Comparison of ENCODE assay signal across 11 cellular contexts in genomic region chr10:3853016-3853415, GRCh38.
DNase-seq lines count a peak whose midpoint lies in the region; ATAC-seq and TF ChIP-seq lines count a peak whose summit lies in the region.
"Had no signal": no experiment of that assay in that cellular context is flagged by ENCODE, and none has a peak within 500 bp of the region (broad histone marks: within the 10 kb centered on the region; RNA-seq: fewer than 3 reads in every experiment).

No MANE protein-coding gene starts in this region.

- BruUV-seq in PC-3 (replicated peaks; lab: Mats Ljungman, UMichigan) = no TSS peak

- H3K4me2 ChIP-seq in PC-3 (ENCODE audit: low read length) (peak overlapping the region; percentile 19; the same call in 1 of the 2 replicates), trophoblast cell (ENCODE audit: low read length) (peak overlapping the region; percentile 1)

- peak overlapping the region; percentile 98 for H4K8ac ChIP-seq in trophoblast cell (ENCODE audit: low read depth, low read length)

- peak overlapping the region; percentile 100 for H4K91ac ChIP-seq in trophoblast cell (ENCODE audit: low read depth, low read length)

- H3K9me2 ChIP-seq in PC-3 (replicated peaks; ENCODE audit: low read length) = no peaks in the 10 kb centered on the region

- peak overlapping the region; percentile 100 for H2BK5ac ChIP-seq in trophoblast cell (ENCODE audit: low read depth, low read length, poor library complexity)

- no peaks in the 10 kb centered on the region for H3K9me3 Mint-ChIP-seq in effector memory CD8-positive, alpha-beta T cell

- H3K79me2 ChIP-seq in PC-3 (ENCODE audit: low read length) = no peaks in the 10 kb centered on the region
- peaks cover 4% of the 10 kb centered on the region for H3K79me2 ChIP-seq in trophoblast cell (ENCODE audit: control insufficient read depth, insufficient read depth, low read length, poor library complexity)

- H3K23ac ChIP-seq in trophoblast cell (ENCODE audit: low read length) = no peak overlapping the region

- no peaks in the 10 kb centered on the region for H4K20me1 ChIP-seq in PC-3 (ENCODE audit: low read length)

- peaks cover 7% of the 10 kb centered on the region for H3F3A ChIP-seq in PC-3 (ENCODE audit: low read length, unreplicated experiment)

- peak overlapping the region; percentile 54 for H3K9ac ChIP-seq in PC-3 (ENCODE audit: low read length)
- peak overlapping the region; percentile 28 for H3K9ac ChIP-seq in trophoblast cell (ENCODE audit: low read length)

- no CpG with 5 or more reads among the region's 10 CpGs for WGBS in trophoblast cell (ENCODE audit: extremely low coverage, insufficient coverage, insufficient read length)
- 82 to 94% methylated on average over 10 of the region's 10 CpGs for WGBS in testis, 2 donors

- H3K27ac Mint-ChIP-seq in effector memory CD8-positive, alpha-beta T cell = peak overlapping the region; percentile 91 to 99

- H3K4ac ChIP-seq in trophoblast cell (ENCODE audit: low read depth, low read length) = peak overlapping the region; percentile 98

- in situ Hi-C loops in G401 (cut with HindIII; ENCODE audit: low sequenced_read_pairs) = no loop called here

- H2AFZ ChIP-seq in PC-3 (ENCODE audit: low read length) (no peak overlapping the region), trophoblast cell (ENCODE audit: insufficient read depth, low read length, poor library complexity) (peak overlapping the region; percentile 69)

- H3K79me1 ChIP-seq in trophoblast cell (ENCODE audit: low read length) = peaks cover 20% of the 10 kb centered on the region

- H3K4me1 ChIP-seq in PC-3 (ENCODE audit: insufficient read depth, low read length) (peaks cover 49% of the 10 kb centered on the region), trophoblast cell (ENCODE audit: control insufficient read depth in 1 of 2, insufficient read depth in 2 of 2, low read length in 2 of 2) (peaks cover 8 to 22% of the 10 kb centered on the region in 2 experiments), testis (no peaks in the 10 kb centered on the region)

- POLR2A ChIA-PET in PC-3 (lab: Charles Lee; ENCODE audit: unreplicated experiment) = interaction anchor here (0.5 to 2.2 kb wide), 4 partner anchors 10 to 669 kb away, joined by 3 to 11 read pairs (median 4); partner anchors contain the start of gene KLF6

- peaks cover 20 to 32% of the 10 kb centered on the region in 2 donors for H3K4me1 Mint-ChIP-seq in effector memory CD8-positive, alpha-beta T cell (ENCODE audit: low read depth in 2 of 2)

- CTCF ChIA-PET in PC-3 (lab: Charles Lee) = interaction anchor here (0.6 kb wide), 1 partner anchor 36 kb away, joined by 3 read pairs; no protein-coding TSS in a partner anchor

- peak overlapping the region; percentile 100 for H2AK5ac ChIP-seq in trophoblast cell (ENCODE audit: low read length)

- H3K36me3 ChIP-seq in PC-3 (ENCODE audit: low read depth, low read length) (no peaks in the 10 kb centered on the region), trophoblast cell (ENCODE audit: control insufficient read depth in 1 of 2, insufficient read depth in 2 of 2, low read length in 2 of 2) (no peaks in the 10 kb centered on the region), testis (ENCODE audit: low read depth, missing control alignments) (no peaks in the 10 kb centered on the region)

- H3K18ac ChIP-seq in trophoblast cell (ENCODE audit: low read length) = peak overlapping the region; percentile 100

- intact Hi-C loops in PC-3 (cut with micrococcal nuclease) = loop anchor here (2.0 to 5.0 kb wide), 3 partner anchors 24 to 84 kb away; no protein-coding TSS in a partner anchor
- intact Hi-C loops in testis (cut with DNase I; ENCODE audit: low total_unique reads) = no loop called here

- H3K36me3 Mint-ChIP-seq in effector memory CD8-positive, alpha-beta T cell (ENCODE audit: insufficient read depth) = peaks cover 18% of the 10 kb centered on the region

- TF ChIP-seq CTCF in C4-2B (conservative IDR thresholded peaks at IDR 0.05) (no peak), PC-3 (conservative IDR thresholded peaks at IDR 0.05; ENCODE audit: low read depth, low read length) (no peak), testis (IDR thresholded peaks at IDR 0.05) (no peak)

- H3K27me3 ChIP-seq in PC-3 (ENCODE audit: low read length) (no peaks in the 10 kb centered on the region), trophoblast cell (ENCODE audit: insufficient read depth, low read length) (no peaks in the 10 kb centered on the region), testis (no peaks in the 10 kb centered on the region)

- H3K4me3 ChIP-seq in PC-3 (ENCODE audit: low read length) (no peak overlapping the region), trophoblast cell (ENCODE audit: low read depth, low read length) (no peak overlapping the region), testis (no peak overlapping the region)

- H3K27ac ChIP-seq in C4-2B = peak overlapping the region; percentile 87
- H3K27ac ChIP-seq in PC-3 (ENCODE audit: low read length) = peak overlapping the region; percentile 91
- peak overlapping the region; percentile 96 for H3K27ac ChIP-seq in trophoblast cell (ENCODE audit: low read depth, low read length)
- peak overlapping the region in 1 of 2 donors; percentile 37 for H3K27ac ChIP-seq in testis
- H3K27ac ChIP-seq: HL-60 had no signal

- peak overlapping the region; percentile 100 for H2BK12ac ChIP-seq in trophoblast cell (ENCODE audit: low read length)

- peak overlapping the region; percentile 100 for H3K14ac ChIP-seq in trophoblast cell (ENCODE audit: low read length)

- peak overlapping the region in 1 of 2 donors; percentile 46 for H3K4me3 Mint-ChIP-seq in effector memory CD8-positive, alpha-beta T cell

- peak overlapping the region; percentile 100 for H2BK120ac ChIP-seq in trophoblast cell (ENCODE audit: insufficient read depth, low read length, poor library complexity)

- H3K27me3 Mint-ChIP-seq in effector memory CD8-positive, alpha-beta T cell = no peaks in the 10 kb centered on the region

- peak overlapping the region; percentile 27 for H4K12ac ChIP-seq in trophoblast cell (ENCODE audit: low read depth, low read length)

- no peak for ATAC-seq in PC-3
- no peak for ATAC-seq in effector memory CD8-positive, alpha-beta T cell (replicated peaks)

- TF ChIP-seq POLR2A in testis (IDR thresholded peaks at IDR 0.05) = no peak

- DNase-seq in PC-3 (no peak), trophoblast cell (no peak), iPS-NIHi7 (ENCODE audit: extremely low spot score) (no peak), testis (no peak), G401 (ENCODE audit: low spot score) (no peak)
- DNase-seq in effector memory CD8-positive, alpha-beta T cell = no peak
- no peak for DNase-seq in stimulated activated naive CD4-positive, alpha-beta T cell treated with Interleukin-2 at 50 U/mL for 16 hours (lab: John Stamatoyannopoulos, UW)
- DNase-seq: DMS 273 treated with DMSO at 0.1 percent for 48 hours, NCI-H2029 treated with DMSO at 0.1 percent for 48 hours had no signal

- H3K9me3 ChIP-seq in PC-3 (ENCODE audit: low read length) (no peaks in the 10 kb centered on the region), trophoblast cell (ENCODE audit: insufficient read depth, low read depth, low read length) (no peaks in the 10 kb centered on the region), testis (no peaks in the 10 kb centered on the region)
